Comparison of ENCODE assay signal across 9 cellular contexts in genomic region chr1:236759252-236759859, GRCh38. TPM values are rescaled to one million over a fixed set of nuclear protein-coding genes. Genes with fewer than 3 reads are reported as not detected.
DNase-seq lines count a peak whose midpoint lies in the region; ATAC-seq and TF ChIP-seq lines count a peak whose summit lies in the region.
"Had no signal": no experiment of that assay in that cellular context is flagged by ENCODE, and none has a peak within 500 bp of the region (broad histone marks: within the 10 kb centered on the region; RNA-seq: fewer than 3 reads in every experiment).

No MANE protein-coding gene starts in this region.

- H4K20me1 ChIP-seq in PC-3 (ENCODE audit: low read length): no peaks in the 10 kb centered on the region

- TF ChIP-seq CTCF in PC-3 (conservative IDR thresholded peaks at IDR 0.05; ENCODE audit: low read depth, low read length): peak; percentile 67
- TF ChIP-seq CTCF in endodermal cell (conservative IDR thresholded peaks at IDR 0.05): peak; percentile 88
- peak; percentile 58 to 65 (median 59) for TF ChIP-seq CTCF in nephron (IDR thresholded peaks at IDR 0.05; ENCODE audit: unreplicated experiment in 3 of 3)
- peak in 1 of 3 donors; percentile 11 for TF ChIP-seq CTCF in lower leg skin (IDR thresholded peaks at IDR 0.05)

- no peaks in the 10 kb centered on the region for H3K9me2 ChIP-seq in PC-3 (replicated peaks; ENCODE audit: low read length)

- no peaks in the 10 kb centered on the region for H3K79me2 ChIP-seq in PC-3 (ENCODE audit: low read length)

- no peaks in the 10 kb centered on the region for H3K9me3 Mint-ChIP-seq in activated CD8-positive, alpha-beta memory T cell treated with anti-CD3 and anti-CD28 coated beads, Interleukin-2, amount 10 ng/mL, durations not matched to agents 7 days and 5 days (ENCODE audit: low read depth)
- H3K9me3 Mint-ChIP-seq in endodermal cell (no peaks in the 10 kb centered on the region), nephron (no peaks in the 10 kb centered on the region)
- H3K9me3 Mint-ChIP-seq: dendritic cell treated with granulocyte-macrophage colony-stimulating factor and Interleukin-4, amounts not matched to agents 40 ng/mL and 50 ng/mL, for 4 days had no signal

- no TSS peak for BruUV-seq in PC-3 (replicated peaks; lab: Mats Ljungman, UMichigan)

- H3K27me3 ChIP-seq in PC-3 (ENCODE audit: low read length): peaks cover 32% of the 10 kb centered on the region
- H3K27me3 ChIP-seq in endodermal cell (ENCODE audit: control insufficient read depth, insufficient read depth, low read length, poor library complexity, severe bottlenecking): no peaks in the 10 kb centered on the region

- H3K36me3 Mint-ChIP-seq in activated CD8-positive, alpha-beta memory T cell treated with anti-CD3 and anti-CD28 coated beads, Interleukin-2, amount 10 ng/mL, durations not matched to agents 7 days and 5 days: no peaks in the 10 kb centered on the region
- H3K36me3 Mint-ChIP-seq in endodermal cell (ENCODE audit: low read depth) (no peaks in the 10 kb centered on the region), nephron (ENCODE audit: low read depth) (no peaks in the 10 kb centered on the region)

- no peak overlapping the region for H3K4me3 Mint-ChIP-seq in activated CD8-positive, alpha-beta memory T cell treated with anti-CD3 and anti-CD28 coated beads, Interleukin-2, amount 10 ng/mL, durations not matched to agents 7 days and 5 days
- H3K4me3 Mint-ChIP-seq in endodermal cell (no peak overlapping the region), nephron (no peak overlapping the region)
- H3K4me3 Mint-ChIP-seq: dendritic cell treated with granulocyte-macrophage colony-stimulating factor and Interleukin-4, amounts not matched to agents 40 ng/mL and 50 ng/mL, for 4 days had no signal

- no peak overlapping the region for H3K27ac ChIP-seq in PC-3 (ENCODE audit: low read length)
- no peak overlapping the region for H3K27ac ChIP-seq in endodermal cell (ENCODE audit: low read depth, low read length)

- no peaks in the 10 kb centered on the region for H3K9me3 ChIP-seq in PC-3 (ENCODE audit: low read length)
- no peaks in the 10 kb centered on the region for H3K9me3 ChIP-seq in endodermal cell (ENCODE audit: control insufficient read depth, low read length)

- ATAC-seq in activated CD8-positive, alpha-beta memory T cell treated with anti-CD3 and anti-CD28 coated beads, Interleukin-2, amount 10 ng/mL, durations not matched to agents 7 days and 5 days: peak; percentile 36
- ATAC-seq in HG02588 (IDR thresholded peaks at IDR 0.05; ENCODE audit: unreplicated experiment) (peak; percentile 57), PC-3 (no peak)

- POLR2A ChIA-PET in PC-3 (lab: Charles Lee; ENCODE audit: unreplicated experiment): no interaction called here

- H3K4me2 ChIP-seq in PC-3 (ENCODE audit: low read length): 0 out of 2 replicates have a peak overlapping the region, but pooled peaks have one; percentile 21

- H3K9ac ChIP-seq in PC-3 (ENCODE audit: low read length): no peak overlapping the region
- no peak overlapping the region for H3K9ac ChIP-seq in endodermal cell (ENCODE audit: extremely low read depth, low read length, poor library complexity, severe bottlenecking)

- H2AFZ ChIP-seq in PC-3 (ENCODE audit: low read length): no peak overlapping the region; the same call in 1 of the 2 replicates

- H3F3A ChIP-seq in PC-3 (ENCODE audit: low read length, unreplicated experiment): no peaks in the 10 kb centered on the region

- H3K4me1 ChIP-seq in PC-3 (ENCODE audit: insufficient read depth, low read length) (no peaks in the 10 kb centered on the region), endodermal cell (ENCODE audit: control insufficient read depth, insufficient read depth, low read length) (no peaks in the 10 kb centered on the region)

- H3K4me3 ChIP-seq in PC-3 (ENCODE audit: low read length): 0 out of 2 replicates have a peak overlapping the region, but pooled peaks have one; percentile 11
- H3K4me3 ChIP-seq in endodermal cell (ENCODE audit: low read length): no peak overlapping the region
- H3K4me3 ChIP-seq in lower leg skin (ENCODE audit: low read depth, poor library complexity, severe bottlenecking): no peak overlapping the region

- CTCF ChIA-PET in activated CD8-positive, alpha-beta memory T cell treated with anti-CD3 and anti-CD28 coated beads, Interleukin-2, amount 10 ng/mL, durations not matched to agents 7 days and 5 days (lab: Charles Lee): interaction anchor here (0.6 to 3.2 kb wide), 38 partner anchors 9 to 803 kb away, joined by 3 to 19 read pairs (median 4); partner anchors contain the start of genes HEATR1 and MTR
- CTCF ChIA-PET in PC-3 (lab: Charles Lee): interaction anchor here (0.6 kb wide), 2 partner anchors 157 to 787 kb away, joined by 3 to 4 read pairs; no protein-coding TSS in a partner anchor

- 46 to 50% methylated on average over 3 of the region's 3 CpGs for WGBS in endodermal cell (ENCODE audit: insufficient coverage in 1 of 2, insufficient read length in 1 of 2), 2 experiments
- WGBS in lower leg skin, 2 donors: 52 to 54% methylated on average over 3 of the region's 3 CpGs

- H3K4me1 Mint-ChIP-seq in activated CD8-positive, alpha-beta memory T cell treated with anti-CD3 and anti-CD28 coated beads, Interleukin-2, amount 10 ng/mL, durations not matched to agents 7 days and 5 days: peaks cover 3% of the 10 kb centered on the region
- H3K4me1 Mint-ChIP-seq in endodermal cell (peaks cover 1% of the 10 kb centered on the region), nephron (no peaks in the 10 kb centered on the region)

- TF ChIP-seq POLR2A in lower leg skin (IDR thresholded peaks at IDR 0.05): no peak

- no peak for DNase-seq in activated CD8-positive, alpha-beta memory T cell treated with anti-CD3 and anti-CD28 coated beads, Interleukin-2, amount 10 ng/mL, durations not matched to agents 7 days and 5 days
- DNase-seq in activated CD8-positive, alpha-beta memory T cell treated with anti-CD3 and anti-CD28 coated beads for 24 hours: no peak
- peak; percentile 51 for DNase-seq in PC-3
- DNase-seq in endodermal cell: peak; percentile 63
- no peak for DNase-seq in lower leg skin (ENCODE audit: low spot score in 2 of 2)
- no peak for DNase-seq in NCI-H2029 (lab: John Stamatoyannopoulos, UW)

- peaks cover 6% of the 10 kb centered on the region for H3K27me3 Mint-ChIP-seq in activated CD8-positive, alpha-beta memory T cell treated with anti-CD3 and anti-CD28 coated beads, Interleukin-2, amount 10 ng/mL, durations not matched to agents 7 days and 5 days
- no peaks in the 10 kb centered on the region for H3K27me3 Mint-ChIP-seq in endodermal cell (ENCODE audit: insufficient read depth)
- H3K27me3 Mint-ChIP-seq in nephron (ENCODE audit: low read depth): no peaks in the 10 kb centered on the region
- H3K27me3 Mint-ChIP-seq: dendritic cell treated with granulocyte-macrophage colony-stimulating factor and Interleukin-4, amounts not matched to agents 40 ng/mL and 50 ng/mL, for 4 days had no signal

- H3K27ac Mint-ChIP-seq in activated CD8-positive, alpha-beta memory T cell treated with anti-CD3 and anti-CD28 coated beads, Interleukin-2, amount 10 ng/mL, durations not matched to agents 7 days and 5 days: no peak overlapping the region
- H3K27ac Mint-ChIP-seq in endodermal cell (no peak overlapping the region), nephron (no peak overlapping the region)
- H3K27ac Mint-ChIP-seq: dendritic cell treated with granulocyte-macrophage colony-stimulating factor and Interleukin-4, amounts not matched to agents 40 ng/mL and 50 ng/mL, for 4 days had no signal

- H3K36me3 ChIP-seq in PC-3 (ENCODE audit: low read depth, low read length) (no peaks in the 10 kb centered on the region), endodermal cell (ENCODE audit: control insufficient read depth, insufficient read depth, low read length) (no peaks in the 10 kb centered on the region)

- intact Hi-C loops in PC-3 (cut with micrococcal nuclease): loop anchor here (2.0 to 10.0 kb wide), 2 partner anchors 627 to 805 kb away; no protein-coding TSS in a partner anchor
- intact Hi-C loops in lower leg skin (cut with DNase I; ENCODE audit: low total_unique reads): no loop called here

RNA-seq across cellular contexts. Expression of gene MTR, which starts 35.7 kb away (rescaled TPM):
- total RNA-seq in activated CD8-positive, alpha-beta memory T cell treated with anti-CD3 and anti-CD28 coated beads, Interleukin-2, amount 10 ng/mL, durations not matched to agents 7 days and 5 days: 10 to 100 TPM; 43.5 to 46.9 TPM
- total RNA-seq in PC-3 (2014; rRNA removed): 14.2 and 15.6 TPM in 2 replicates
- total RNA-seq in endodermal cell: 10 to 100 TPM; 28.5 to 29.5 TPM
- polyA plus RNA-seq in endodermal cell (2013, experiment 1 of 2): 12.0 TPM
- polyA plus RNA-seq in endodermal cell (2013, experiment 2 of 2): 12.2 TPM
- total RNA-seq in lower leg skin: 10 to 100 TPM; 16.3 to 34.0 (median 24.2) TPM

Comparison
In these comparisons a context has a peak if more than half of its experiments do, and no peak if none do; other contexts are left out.
1. DNase-seq: peak in PC-3 (single experiment) and endodermal cell (single experiment); none in activated CD8-positive, alpha-beta memory T cell treated with anti-CD3 and anti-CD28 coated beads, Interleukin-2, amount 10 ng/mL, durations not matched to agents 7 days and 5 days (single experiment), activated CD8-positive, alpha-beta memory T cell treated with anti-CD3 and anti-CD28 coated beads for 24 hours (single experiment), lower leg skin (0 of 2) and NCI-H2029 (single experiment).